14 cellular contexts compared by ENCODE assay signal in genomic region chr4:173436149-173436579, GRCh38. TPM values are rescaled to one million over a fixed set of nuclear protein-coding genes. Genes with fewer than 3 reads are reported as not detected.
A peak's percentile ranks its signal among the peaks of the same experiment; 100 is the strongest.
DNase-seq lines count a peak whose midpoint lies in the region; ATAC-seq lines count a peak whose summit lies in the region.
"Had no signal": no experiment of that assay in that cellular context is flagged by ENCODE, and none has a peak within 500 bp of the region (broad histone marks: within the 10 kb centered on the region; RNA-seq: fewer than 3 reads in every experiment).

No MANE protein-coding gene starts in this region.

- in situ Hi-C loops in G401 (cut with HindIII; ENCODE audit: low sequenced_read_pairs), result no loop called here

- CTCF ChIA-PET in activated CD4-positive, alpha-beta T cell treated with anti-CD3 and anti-CD28 coated beads, Interleukin-2, amount 10 ng/mL, durations not matched to agents 7 days and 5 days (lab: Charles Lee), result no interaction called here
- CTCF ChIA-PET in activated CD4-positive, alpha-beta memory T cell treated with anti-CD3 and anti-CD28 coated beads, Interleukin-2, amount 10 ng/mL, durations not matched to agents 7 days and 5 days (lab: Charles Lee), result no interaction called here

- intact Hi-C loops in activated CD4-positive, alpha-beta T cell treated with anti-CD3 and anti-CD28 coated beads, Interleukin-2, amount 10 ng/mL, durations not matched to agents 24 days and 14 days (cut with micrococcal nuclease), result no loop called here

- peaks cover under 1% of the 10 kb centered on the region for H3K36me3 Mint-ChIP-seq in activated CD4-positive, alpha-beta T cell treated with anti-CD3 and anti-CD28 coated beads, Interleukin-2, amount 10 ng/mL, durations not matched to agents 7 days and 5 days (ENCODE audit: low read depth)
- H3K36me3 Mint-ChIP-seq in activated CD4-positive, alpha-beta T cell treated with anti-CD3 and anti-CD28 coated beads, Interleukin-2, amount 10 ng/mL, durations not matched to agents 24 days and 14 days (ENCODE audit: low read depth), result peaks cover 4% of the 10 kb centered on the region
- no peaks in the 10 kb centered on the region for H3K36me3 Mint-ChIP-seq in activated CD4-positive, alpha-beta memory T cell treated with anti-CD3 and anti-CD28 coated beads, Interleukin-2, amount 10 ng/mL, durations not matched to agents 7 days and 5 days (ENCODE audit: low read depth)

- POLR2A ChIA-PET in activated CD4-positive, alpha-beta T cell treated with anti-CD3 and anti-CD28 coated beads, Interleukin-2, amount 10 ng/mL, durations not matched to agents 7 days and 5 days (lab: Charles Lee), result no interaction called here
- POLR2A ChIA-PET in activated CD4-positive, alpha-beta memory T cell treated with anti-CD3 and anti-CD28 coated beads, Interleukin-2, amount 10 ng/mL, durations not matched to agents 7 days and 5 days (lab: Charles Lee), result no interaction called here

- H3K27ac Mint-ChIP-seq in activated CD4-positive, alpha-beta T cell treated with anti-CD3 and anti-CD28 coated beads, Interleukin-2, amount 10 ng/mL, durations not matched to agents 7 days and 5 days, result peak overlapping the region; percentile 21
- H3K27ac Mint-ChIP-seq in activated CD4-positive, alpha-beta T cell treated with anti-CD3 and anti-CD28 coated beads, Interleukin-2, amount 10 ng/mL, durations not matched to agents 24 days and 14 days, result no peak overlapping the region
- no peak overlapping the region for H3K27ac Mint-ChIP-seq in activated CD4-positive, alpha-beta memory T cell treated with anti-CD3 and anti-CD28 coated beads, Interleukin-2, amount 10 ng/mL, durations not matched to agents 7 days and 5 days

- peaks cover 19% of the 10 kb centered on the region for H3K4me1 Mint-ChIP-seq in activated CD4-positive, alpha-beta T cell treated with anti-CD3 and anti-CD28 coated beads, Interleukin-2, amount 10 ng/mL, durations not matched to agents 7 days and 5 days
- H3K4me1 Mint-ChIP-seq in activated CD4-positive, alpha-beta T cell treated with anti-CD3 and anti-CD28 coated beads, Interleukin-2, amount 10 ng/mL, durations not matched to agents 24 days and 14 days, result peaks cover 18% of the 10 kb centered on the region
- peaks cover 5% of the 10 kb centered on the region for H3K4me1 Mint-ChIP-seq in activated CD4-positive, alpha-beta memory T cell treated with anti-CD3 and anti-CD28 coated beads, Interleukin-2, amount 10 ng/mL, durations not matched to agents 7 days and 5 days

- peaks cover 5% of the 10 kb centered on the region for H3K9me3 Mint-ChIP-seq in activated CD4-positive, alpha-beta T cell treated with anti-CD3 and anti-CD28 coated beads, Interleukin-2, amount 10 ng/mL, durations not matched to agents 7 days and 5 days
- peaks cover 4% of the 10 kb centered on the region for H3K9me3 Mint-ChIP-seq in activated CD4-positive, alpha-beta T cell treated with anti-CD3 and anti-CD28 coated beads, Interleukin-2, amount 10 ng/mL, durations not matched to agents 24 days and 14 days
- no peaks in the 10 kb centered on the region for H3K9me3 Mint-ChIP-seq in activated CD4-positive, alpha-beta memory T cell treated with anti-CD3 and anti-CD28 coated beads, Interleukin-2, amount 10 ng/mL, durations not matched to agents 7 days and 5 days
- H3K9me3 Mint-ChIP-seq: neural crest cell had no signal

- DNase-seq in activated CD4-positive, alpha-beta T cell treated with anti-CD3 and anti-CD28 coated beads, Interleukin-2, amount 10 ng/mL, durations not matched to agents 7 days and 5 days, result no peak
- DNase-seq in activated CD4-positive, alpha-beta T cell treated with anti-CD3 and anti-CD28 coated beads, Interleukin-2, amount 10 ng/mL, durations not matched to agents 24 days and 14 days, result no peak
- DNase-seq in amniotic stem cell (lab: John Stamatoyannopoulos, UW) (peak; percentile 13), iPS-NIHi7 (ENCODE audit: extremely low spot score) (peak; percentile 31), GM19240 (ENCODE audit: insufficient read length, low spot score) (no peak), G401 (ENCODE audit: low spot score) (no peak)
- no peak for DNase-seq in activated CD4-positive, alpha-beta memory T cell treated with anti-CD3 and anti-CD28 coated beads, Interleukin-2, amount 10 ng/mL, durations not matched to agents 7 days and 5 days
- DNase-seq: activated CD4-positive, CD25-positive, alpha-beta regulatory T cell; C1 segment of cervical spinal cord; NCI-H1436; RPMI8226; upper lobe of left lung had no signal

- H3K4me3 Mint-ChIP-seq in activated CD4-positive, alpha-beta T cell treated with anti-CD3 and anti-CD28 coated beads, Interleukin-2, amount 10 ng/mL, durations not matched to agents 7 days and 5 days, result no peak overlapping the region
- H3K4me3 Mint-ChIP-seq in activated CD4-positive, alpha-beta T cell treated with anti-CD3 and anti-CD28 coated beads, Interleukin-2, amount 10 ng/mL, durations not matched to agents 24 days and 14 days, result no peak overlapping the region
- no peak overlapping the region for H3K4me3 Mint-ChIP-seq in activated CD4-positive, alpha-beta memory T cell treated with anti-CD3 and anti-CD28 coated beads, Interleukin-2, amount 10 ng/mL, durations not matched to agents 7 days and 5 days
- H3K4me3 Mint-ChIP-seq: neural crest cell had no signal

- ATAC-seq in HG02852 (IDR thresholded peaks at IDR 0.05; ENCODE audit: unreplicated experiment), result no peak

- peaks cover 16% of the 10 kb centered on the region for H3K27me3 Mint-ChIP-seq in activated CD4-positive, alpha-beta T cell treated with anti-CD3 and anti-CD28 coated beads, Interleukin-2, amount 10 ng/mL, durations not matched to agents 7 days and 5 days
- peaks cover 2% of the 10 kb centered on the region for H3K27me3 Mint-ChIP-seq in activated CD4-positive, alpha-beta T cell treated with anti-CD3 and anti-CD28 coated beads, Interleukin-2, amount 10 ng/mL, durations not matched to agents 24 days and 14 days
- H3K27me3 Mint-ChIP-seq in activated CD4-positive, alpha-beta memory T cell treated with anti-CD3 and anti-CD28 coated beads, Interleukin-2, amount 10 ng/mL, durations not matched to agents 7 days and 5 days, result peaks cover 2% of the 10 kb centered on the region

RNA-seq across cellular contexts. Expression of gene SCRG1, which starts 37.2 kb away (rescaled TPM):
- not detected for total RNA-seq in activated CD4-positive, alpha-beta T cell treated with anti-CD3 and anti-CD28 coated beads, Interleukin-2, amount 10 ng/mL, durations not matched to agents 7 days and 5 days
- not detected in 2 replicates for total RNA-seq in activated CD4-positive, alpha-beta T cell treated with anti-CD3 and anti-CD28 coated beads, Interleukin-2, amount 10 ng/mL, durations not matched to agents 24 days and 14 days
- total RNA-seq in activated CD4-positive, alpha-beta memory T cell treated with anti-CD3 and anti-CD28 coated beads, Interleukin-2, amount 10 ng/mL, durations not matched to agents 7 days and 5 days, result not detected
- total RNA-seq in G401 (2014; rRNA removed; shearing (Covaris generic)), result not detected in 2 replicates

Comparison
In these comparisons a context has a peak if more than half of its experiments do, and no peak if none do; other contexts are left out.
1. DNase-seq: peak in amniotic stem cell (single experiment) and iPS-NIHi7 (single experiment); none in activated CD4-positive, alpha-beta T cell treated with anti-CD3 and anti-CD28 coated beads, Interleukin-2, amount 10 ng/mL, durations not matched to agents 7 days and 5 days (single experiment), activated CD4-positive, alpha-beta T cell treated with anti-CD3 and anti-CD28 coated beads, Interleukin-2, amount 10 ng/mL, durations not matched to agents 24 days and 14 days (single experiment), GM19240 (single experiment), activated CD4-positive, alpha-beta memory T cell treated with anti-CD3 and anti-CD28 coated beads, Interleukin-2, amount 10 ng/mL, durations not matched to agents 7 days and 5 days (single experiment) and G401 (single experiment).